In the genomic region with DNA sequence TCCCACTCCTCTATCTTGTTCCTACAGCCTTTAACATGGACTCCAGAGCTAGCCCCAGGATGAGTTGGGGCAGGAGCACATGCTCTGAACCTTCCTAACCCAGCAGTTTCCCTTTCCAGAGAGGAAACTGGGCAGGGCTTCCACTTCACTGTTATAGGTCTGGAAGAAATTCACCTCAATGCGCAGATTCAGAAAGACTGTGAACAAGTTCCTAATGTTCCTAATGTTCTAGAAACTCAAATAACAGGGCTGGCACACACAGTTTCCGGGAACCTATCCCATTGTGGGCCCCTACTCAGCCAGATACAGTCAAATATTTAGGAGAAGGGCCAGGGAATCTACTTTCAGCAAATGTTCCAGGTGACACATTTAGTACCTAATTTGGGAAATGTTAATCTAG, we compare ENCODE assay signal across 27 cellular contexts.
"Had no signal": no experiment of that assay in that cellular context is flagged by ENCODE, and none has a peak within 500 bp of the region (broad histone marks: within the 10 kb centered on the region; RNA-seq: fewer than 3 reads in every experiment).

No MANE protein-coding gene starts in this region.

- H3K4me3 ChIP-seq: left lung, lower lobe of right lung, neural progenitor cell, right atrium auricular region, right lobe of liver, smooth muscle cell, tibial nerve, uterus had no signal

- H3K9me3 ChIP-seq: left lung, lower lobe of right lung, neutrophil, right atrium auricular region, right lobe of liver, tibial nerve, uterus had no signal

- DNase-seq: hypothalamus; immature natural killer cell; kidney; left colon; left lung; lower lobe of right lung; mammary epithelial cell; mesendoderm; naive B cell; natural killer cell; nephron progenitor cell; occipital lobe; right lobe of liver; stimulated activated CD4-positive, alpha-beta T cell treated with anti-CD3 and anti-CD28 coated beads, Interleukin-1b, Interleukin-23, amount 100 ng/mL, for 48 hours; stimulated activated CD4-positive, alpha-beta T cell treated with anti-CD3 and anti-CD28 coated beads, Interleukin-2, amount 100 ng/mL, for 48 hours; stimulated activated CD4-positive, alpha-beta T cell treated with anti-CD3 and anti-CD28 coated beads, Interleukin-4, amount 100 ng/mL, for 4 hours; stimulated activated CD8-positive, alpha-beta memory T cell treated with anti-CD3 and anti-CD28 coated beads, Interleukin-4, amount 100 ng/mL, for 48 hours; stimulated activated naive CD4-positive, alpha-beta T cell treated with Interleukin-2 at 50 U/mL for 16 hours; stimulated activated naive CD8-positive, alpha-beta T cell treated with anti-CD3 and anti-CD28 coated beads, Interleukin-15, amount 100 ng/mL, for 72 hours; substantia nigra; uterus had no signal

- H3K36me3 ChIP-seq: left lung, lower lobe of right lung, neural progenitor cell, neutrophil, right atrium auricular region, uterus had no signal

- H3K27me3 ChIP-seq: left lung, neural progenitor cell, neutrophil, right atrium auricular region, right lobe of liver, tibial nerve, uterus had no signal

- H3K27ac ChIP-seq: left lung, lower lobe of right lung, neural progenitor cell, neutrophil, parathyroid adenoma, right atrium auricular region, right lobe of liver, tibial nerve, uterus had no signal

- H3K4me1 ChIP-seq: lower lobe of right lung, neural progenitor cell, parathyroid adenoma, right atrium auricular region, right lobe of liver, tibial nerve, uterus had no signal
